In the genomic region with DNA sequence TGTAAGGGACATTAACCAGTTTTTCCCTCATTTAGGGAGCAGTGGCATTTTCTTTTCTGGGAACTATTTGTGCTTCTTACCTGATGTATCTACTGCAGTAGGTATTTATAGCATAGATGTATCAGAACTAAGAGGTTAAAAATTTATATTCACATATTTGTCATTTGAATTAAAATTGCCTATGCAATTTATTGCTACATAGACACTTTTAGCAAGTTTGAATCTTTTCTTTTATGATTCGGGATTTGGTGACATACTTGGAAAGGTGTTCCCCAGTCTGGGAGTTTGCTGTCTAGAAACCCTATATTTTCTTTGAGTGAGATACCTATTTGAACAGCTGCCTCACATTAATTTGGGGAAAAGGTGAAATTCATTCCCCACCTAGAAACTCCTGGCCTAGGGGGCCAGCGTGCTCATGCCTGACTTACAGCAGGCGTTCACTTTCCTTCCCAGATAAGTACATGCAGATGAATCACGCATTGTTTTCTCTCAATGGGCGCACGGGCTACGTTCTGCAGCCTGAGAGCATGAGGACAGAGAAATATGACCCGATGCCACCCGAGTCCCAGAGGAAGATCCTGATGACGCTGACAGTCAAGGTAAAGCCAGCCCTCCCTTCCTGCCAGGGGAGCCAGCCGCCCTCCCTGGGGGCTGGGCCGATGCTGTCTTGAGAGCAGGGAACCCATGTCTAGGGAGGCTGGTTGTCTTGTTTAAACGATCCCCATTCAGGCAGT, we compare ENCODE assay signal across 20 cellular contexts.
A peak's percentile ranks its signal among the peaks of the same experiment; 100 is the strongest.
DNase-seq lines count a peak whose midpoint lies in the region; ATAC-seq, FAIRE-seq and TF ChIP-seq lines count a peak whose summit lies in the region.
"Had no signal": no experiment of that assay in that cellular context is flagged by ENCODE, and none has a peak within 500 bp of the region (broad histone marks: within the 10 kb centered on the region; RNA-seq: fewer than 3 reads in every experiment).

No MANE protein-coding gene starts in this region.

- no peak for TF ChIP-seq POLR2A in H54 (IDR thresholded peaks at IDR 0.05; ENCODE audit: low read depth, low read length)

- H3K9me3 ChIP-seq in neural progenitor cell (ENCODE audit: low read depth) = no peaks in the 10 kb centered on the region
- H3K9me3 ChIP-seq in GM23248 (ENCODE audit: low read depth) = no peaks in the 10 kb centered on the region
- H3K9me3 ChIP-seq: heart left ventricle, Peyer's patch had no signal

- peaks cover 54% of the 10 kb centered on the region for H3K4me1 Mint-ChIP-seq in neural progenitor cell
- H3K4me1 Mint-ChIP-seq in activated CD8-positive, alpha-beta T cell treated with anti-CD3 and anti-CD28 coated beads for 36 hours (ENCODE audit: low read depth) = no peaks in the 10 kb centered on the region
- H3K4me1 Mint-ChIP-seq: activated CD4-positive, alpha-beta T cell treated with anti-CD3 and anti-CD28 coated beads for 36 hours; activated naive CD8-positive, alpha-beta T cell treated with anti-CD3 and anti-CD28 coated beads, Interleukin-2, amount 50 U/mL, for 24 hours; T-cell had no signal

- no peak overlapping the region for H2AFZ ChIP-seq in neural progenitor cell (replicated peaks)
- no peak overlapping the region for H2AFZ ChIP-seq in GM23248

- TF ChIP-seq CTCF in epithelial cell of esophagus (IDR thresholded peaks at IDR 0.05; ENCODE audit: insufficient read depth, low read depth, low read length, missing control alignments) (no peak), neural progenitor cell (IDR thresholded peaks at IDR 0.05) (no peak)
- TF ChIP-seq CTCF in activated CD8-positive, alpha-beta T cell treated with anti-CD3 and anti-CD28 coated beads for 36 hours (IDR thresholded peaks at IDR 0.05) = no peak

- H3K27me3 ChIP-seq in neural progenitor cell (no peaks in the 10 kb centered on the region), GM23248 (replicated peaks; ENCODE audit: insufficient read depth) (0 out of 2 replicates have a peak, but pooled peaks cover 6% of the 10 kb centered on the region)
- H3K27me3 ChIP-seq: Peyer's patch had no signal

- intact Hi-C loops in activated CD8-positive, alpha-beta T cell treated with anti-CD3 and anti-CD28 coated beads for 36 hours (cut with micrococcal nuclease) = no loop called here

- H3K9ac ChIP-seq in neural progenitor cell = no peak overlapping the region
- no peak overlapping the region for H3K9ac ChIP-seq in GM23248

- 67 to 71% methylated on average over 13 of the region's 13 CpGs for WGBS in GM23248 (ENCODE audit: low coverage in 1 of 2, low lambda C conversion rate in 2 of 2, missing lambda C conversion rate in 2 of 2), 2 experiments

- peaks cover 19% of the 10 kb centered on the region for H3F3A ChIP-seq in neural progenitor cell (ENCODE audit: low read depth)
- peaks cover 9% of the 10 kb centered on the region; the same call in 1 of the 2 replicates for H3F3A ChIP-seq in GM23248 (ENCODE audit: insufficient read depth)

- H3K27me3 Mint-ChIP-seq in neural progenitor cell (ENCODE audit: insufficient read depth, low read depth) = peaks cover 7% of the 10 kb centered on the region
- no peaks in the 10 kb centered on the region for H3K27me3 Mint-ChIP-seq in activated CD8-positive, alpha-beta T cell treated with anti-CD3 and anti-CD28 coated beads for 36 hours
- H3K27me3 Mint-ChIP-seq: activated CD4-positive, alpha-beta T cell treated with anti-CD3 and anti-CD28 coated beads for 36 hours; activated naive CD8-positive, alpha-beta T cell treated with anti-CD3 and anti-CD28 coated beads, Interleukin-2, amount 50 U/mL, for 24 hours; activated T-cell treated with anti-CD3 and anti-CD28 coated beads, Interleukin-2, amount 50 U/mL, for 24 hours; stimulated activated naive CD8-positive, alpha-beta T cell treated with anti-CD3 and anti-CD28 coated beads, Interleukin-15, Interleukin-2, amounts not matched to agents 100 ng/mL and 50 ng/mL, for 24 hours had no signal

- no peak for ATAC-seq in GM19035 (IDR thresholded peaks at IDR 0.05; ENCODE audit: unreplicated experiment)
- no peak for ATAC-seq in activated CD8-positive, alpha-beta T cell treated with anti-CD3 and anti-CD28 coated beads for 36 hours
- ATAC-seq: activated CD4-positive, alpha-beta T cell treated with anti-CD3 and anti-CD28 coated beads for 36 hours; activated naive CD8-positive, alpha-beta T cell treated with anti-CD3 and anti-CD28 coated beads, Interleukin-2, amount 50 U/mL, for 24 hours; left colon; T-cell had no signal

- peaks cover 4% of the 10 kb centered on the region for H3K36me3 Mint-ChIP-seq in neural progenitor cell
- H3K36me3 Mint-ChIP-seq in activated CD8-positive, alpha-beta T cell treated with anti-CD3 and anti-CD28 coated beads for 36 hours (ENCODE audit: low read depth) = no peaks in the 10 kb centered on the region
- H3K36me3 Mint-ChIP-seq: T-cell had no signal

- POLR2A ChIA-PET in activated CD8-positive, alpha-beta T cell treated with anti-CD3 and anti-CD28 coated beads for 36 hours (lab: Charles Lee) = no interaction called here

- DNase-seq in HPDE6-E6E7 (ENCODE audit: extremely low spot score) (peak; percentile 63), NCI-H2171 (lab: John Stamatoyannopoulos, UW) (peak; percentile 25), epithelial cell of esophagus (ENCODE audit: low read depth) (peak; percentile 81), neural progenitor cell (ENCODE audit: low spot score) (no peak), GM23248 (no peak), H54 (ENCODE audit: insufficient read length, low spot score) (no peak)
- no peak for DNase-seq in activated CD8-positive, alpha-beta T cell treated with anti-CD3 and anti-CD28 coated beads for 36 hours
- DNase-seq: activated CD4-positive, alpha-beta T cell treated with anti-CD3 and anti-CD28 coated beads for 36 hours; activated naive CD8-positive, alpha-beta T cell treated with anti-CD3 and anti-CD28 coated beads, Interleukin-2, amount 50 U/mL, for 24 hours; activated T-cell treated with anti-CD3 and anti-CD28 coated beads, Interleukin-2, amount 50 U/mL, for 24 hours; left colon; NCI-H446; Peyer's patch; T-cell had no signal

- H3K27ac Mint-ChIP-seq in neural progenitor cell = peak overlapping the region; percentile 48
- no peak overlapping the region for H3K27ac Mint-ChIP-seq in activated CD8-positive, alpha-beta T cell treated with anti-CD3 and anti-CD28 coated beads for 36 hours
- H3K27ac Mint-ChIP-seq: activated CD4-positive, alpha-beta T cell treated with anti-CD3 and anti-CD28 coated beads for 36 hours; activated naive CD8-positive, alpha-beta T cell treated with anti-CD3 and anti-CD28 coated beads, Interleukin-2, amount 50 U/mL, for 24 hours; activated T-cell treated with anti-CD3 and anti-CD28 coated beads, Interleukin-2, amount 50 U/mL, for 24 hours; nephron; stimulated activated naive CD8-positive, alpha-beta T cell treated with anti-CD3 and anti-CD28 coated beads, Interleukin-15, Interleukin-2, amounts not matched to agents 100 ng/mL and 50 ng/mL, for 24 hours; T-cell had no signal

- CTCF ChIA-PET in activated CD8-positive, alpha-beta T cell treated with anti-CD3 and anti-CD28 coated beads for 36 hours (lab: Charles Lee) = no interaction called here

- H3K4me3 Mint-ChIP-seq in neural progenitor cell = no peak overlapping the region
- H3K4me3 Mint-ChIP-seq in activated CD8-positive, alpha-beta T cell treated with anti-CD3 and anti-CD28 coated beads for 36 hours = no peak overlapping the region
- H3K4me3 Mint-ChIP-seq: activated CD4-positive, alpha-beta T cell treated with anti-CD3 and anti-CD28 coated beads for 36 hours; activated naive CD8-positive, alpha-beta T cell treated with anti-CD3 and anti-CD28 coated beads, Interleukin-2, amount 50 U/mL, for 24 hours; activated T-cell treated with anti-CD3 and anti-CD28 coated beads, Interleukin-2, amount 50 U/mL, for 24 hours; nephron; stimulated activated naive CD8-positive, alpha-beta T cell treated with anti-CD3 and anti-CD28 coated beads, Interleukin-15, Interleukin-2, amounts not matched to agents 100 ng/mL and 50 ng/mL, for 24 hours; T-cell had no signal

- H3K4me2 ChIP-seq in neural progenitor cell = no peak overlapping the region
- no peak overlapping the region for H3K4me2 ChIP-seq in GM23248 (ENCODE audit: unreplicated experiment)

- H3K36me3 ChIP-seq in neural progenitor cell = no peaks in the 10 kb centered on the region
- H3K36me3 ChIP-seq in GM23248 (ENCODE audit: low read depth) = no peaks in the 10 kb centered on the region

- FAIRE-seq in H54 (lab: Jason Lieb, UNC) = no peak
- FAIRE-seq: G401.6, GM19239 had no signal

- no peaks in the 10 kb centered on the region for H4K20me1 ChIP-seq in neural progenitor cell (ENCODE audit: low read depth)
- H4K20me1 ChIP-seq in GM23248 (ENCODE audit: insufficient read depth) = no peaks in the 10 kb centered on the region

- H3K79me2 ChIP-seq in neural progenitor cell (ENCODE audit: low read depth) = no peaks in the 10 kb centered on the region
- H3K79me2 ChIP-seq in GM23248 (ENCODE audit: insufficient read depth) = no peaks in the 10 kb centered on the region

- in situ Hi-C loops in GM23248 (cut with MboI) = loop anchor here (25.0 kb wide), 1 partner anchor 300 kb away; no protein-coding TSS in a partner anchor

- peaks cover 39% of the 10 kb centered on the region for H3K4me1 ChIP-seq in neural progenitor cell
- peaks cover 14% of the 10 kb centered on the region for H3K4me1 ChIP-seq in GM23248 (ENCODE audit: insufficient read depth)
- H3K4me1 ChIP-seq: Peyer's patch had no signal

- H3K9me3 Mint-ChIP-seq in neural progenitor cell = peaks cover 9% of the 10 kb centered on the region
- no peaks in the 10 kb centered on the region for H3K9me3 Mint-ChIP-seq in activated CD8-positive, alpha-beta T cell treated with anti-CD3 and anti-CD28 coated beads for 36 hours
- H3K9me3 Mint-ChIP-seq: activated naive CD8-positive, alpha-beta T cell treated with anti-CD3 and anti-CD28 coated beads, Interleukin-2, amount 50 U/mL, for 24 hours; activated T-cell treated with anti-CD3 and anti-CD28 coated beads, Interleukin-2, amount 50 U/mL, for 24 hours; nephron; stimulated activated naive CD8-positive, alpha-beta T cell treated with anti-CD3 and anti-CD28 coated beads, Interleukin-15, Interleukin-2, amounts not matched to agents 100 ng/mL and 50 ng/mL, for 24 hours; T-cell had no signal

- H3K9me2 ChIP-seq in GM23248 (ENCODE audit: insufficient read depth) = no peaks in the 10 kb centered on the region

- H3K4me3 ChIP-seq in epithelial cell of esophagus (ENCODE audit: low read length) (no peak overlapping the region), neural progenitor cell (no peak overlapping the region), GM23248 (no peak overlapping the region)
- H3K4me3 ChIP-seq: heart left ventricle, Peyer's patch had no signal

- H3K27ac ChIP-seq in neural progenitor cell = no peak overlapping the region
- H3K27ac ChIP-seq in GM23248 = no peak overlapping the region
- H3K27ac ChIP-seq: heart left ventricle, Peyer's patch had no signal

Comparison
In these comparisons a context has a peak if more than half of its experiments do, and no peak if none do; other contexts are left out.
1. DNase-seq: peak in HPDE6-E6E7 (single experiment), NCI-H2171 (single experiment) and epithelial cell of esophagus (single experiment); none in neural progenitor cell (single experiment), activated CD8-positive, alpha-beta T cell treated with anti-CD3 and anti-CD28 coated beads for 36 hours (single experiment), GM23248 (single experiment) and H54 (single experiment).